Comparison of ENCODE assay signal across 9 cellular contexts in genomic region chr13:49234741-49235140, GRCh38. TPM values are rescaled to one million over a fixed set of nuclear protein-coding genes. Genes with fewer than 3 reads are reported as not detected.
"Had no signal": no experiment of that assay in that cellular context is flagged by ENCODE, and none has a peak within 500 bp of the region (broad histone marks: within the 10 kb centered on the region; RNA-seq: fewer than 3 reads in every experiment).

No MANE protein-coding gene starts in this region.

- FAIRE-seq: G401.6, GM12878, GM12891, GM12892, GM18507, GM19239 had no signal

- ATAC-seq: GM12878 had no signal

- H3K4me3 ChIP-seq: GM12878 had no signal

- DNase-seq: GDM1, GF-D8 had no signal

RNA-seq across cellular contexts. Expression of gene MLNR, which starts 14.6 kb away (rescaled TPM):
- total RNA-seq: G401, GM12878 had no signal
- polyA plus RNA-seq: GM12878 had no signal
